In genomic region chr10:45373783-45374450, GRCh38 we compare ENCODE assay signal across 8 cellular contexts. TPM values are rescaled to one million over a fixed set of nuclear protein-coding genes. Genes with fewer than 3 reads are reported as not detected.
DNase-seq lines count a peak whose midpoint lies in the region; ATAC-seq and TF ChIP-seq lines count a peak whose summit lies in the region.

Gene ALOX5, plus strand, starts transcription at chr10:45374216. Its CDS starts 64 bp downstream, at chr10:45374280.

- 1% methylated on average over 49 to 60 of the region's 60 CpGs for WGBS in heart right ventricle, 2 donors
- WGBS in prostate gland, result 1% methylated on average over 28 of the region's 60 CpGs

- H3K36me3 ChIP-seq in heart right ventricle, result no peaks in the 10 kb centered on the region
- H3K36me3 ChIP-seq in prostate gland, result no peaks in the 10 kb centered on the region

- H3K27me3 ChIP-seq in heart right ventricle (peaks cover 0 to 68% (median 57%) of the 10 kb centered on the region in 7 donors), prostate gland (replicated peaks; ENCODE audit: insufficient read depth) (peaks cover 5% of the 10 kb centered on the region)

- peak; percentile 57 for ATAC-seq in GM18868 (IDR thresholded peaks at IDR 0.05; ENCODE audit: unreplicated experiment)
- peak; percentile 48 for ATAC-seq in HG03025 (IDR thresholded peaks at IDR 0.05; ENCODE audit: low FRiP score, unreplicated experiment)
- ATAC-seq in heart right ventricle, result peak; percentile 70 to 88 (median 80)

- TF ChIP-seq CTCF in heart right ventricle (IDR thresholded peaks at IDR 0.05) (peak in 1 of 9 donors; percentile 6), prostate gland (IDR thresholded peaks at IDR 0.05) (no peak)

- peaks cover 0 to 48% (median 19%) of the 10 kb centered on the region in 9 donors for H3K4me1 ChIP-seq in heart right ventricle
- peaks cover 6% of the 10 kb centered on the region for H3K4me1 ChIP-seq in prostate gland (replicated peaks)

- DNase-seq in AG08396 (ENCODE audit: low spot score) (peak; percentile 30), NCI-H345 (lab: John Stamatoyannopoulos, UW) (peak; percentile 76), heart right ventricle (peak; percentile 50 to 77), prostate gland (ENCODE audit: low spot score) (peak; percentile 46), putamen (ENCODE audit: low spot score) (no peak)
- peak; percentile 13 for DNase-seq in activated T-helper 9 cell treated with anti-CD3 and anti-CD28 coated beads, Interleukin-2, amount 50 U/mL, for 16 hours (ENCODE audit: low read depth)

- intact Hi-C loops in heart right ventricle (cut with DNase I) (no loop called here), prostate gland (cut with DNase I) (no loop called here)

- peak; percentile 59 for TF ChIP-seq POLR2A in prostate gland (IDR thresholded peaks at IDR 0.05)

- H3K9me3 ChIP-seq in heart right ventricle (no peaks in the 10 kb centered on the region), prostate gland (no peaks in the 10 kb centered on the region)

- H3K27ac ChIP-seq in heart right ventricle (peak within 1 kb of the TSS in 5 of 10 donors; percentile 19 to 93 (median 32)), prostate gland (no peak within 1 kb of the TSS)

- H3K4me3 ChIP-seq in heart right ventricle (peak within 1 kb of the TSS; percentile 14 to 71 (median 52)), prostate gland (peak within 1 kb of the TSS; percentile 32 to 37)

RNA-seq across cellular contexts. Expression of gene ALOX5, which starts in this region (rescaled TPM):
- 10 to 100 TPM in 1 of 10 donors, 1 to 10 TPM in 9; 1.8 to 21.8 (median 3.4) TPM for total RNA-seq in heart right ventricle
- 1 to 10 TPM; 4.8 to 6.0 TPM for polyA plus RNA-seq in heart right ventricle
- total RNA-seq in prostate gland, result 10 to 100 TPM; 21.2 to 35.0 TPM
